ENCODE assay signal across 23 cellular contexts in the genomic region with DNA sequence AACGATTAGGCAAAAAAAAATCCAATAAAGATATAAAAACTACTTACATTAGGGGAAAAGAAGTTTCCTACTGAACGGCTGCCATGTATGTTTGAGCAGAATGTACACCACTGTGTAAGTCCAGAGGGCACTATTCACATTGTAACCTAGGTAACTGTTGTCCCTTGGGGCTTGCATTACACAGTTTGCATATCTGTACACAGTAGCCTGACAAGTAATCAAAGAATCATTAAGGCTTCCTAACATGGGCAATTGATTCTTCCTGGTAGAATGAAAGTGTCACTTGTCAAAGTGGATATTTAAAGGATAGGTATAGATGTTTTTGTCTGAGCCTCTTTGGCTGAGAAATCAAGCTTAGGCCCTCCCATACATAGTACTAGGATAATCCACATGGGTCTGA. TPM values are rescaled to one million over a fixed set of nuclear protein-coding genes. Genes with fewer than 3 reads are reported as not detected.
DNase-seq lines count a peak whose midpoint lies in the region; ATAC-seq, FAIRE-seq and TF ChIP-seq lines count a peak whose summit lies in the region.
"Had no signal": no experiment of that assay in that cellular context is flagged by ENCODE, and none has a peak within 500 bp of the region (broad histone marks: within the 10 kb centered on the region; RNA-seq: fewer than 3 reads in every experiment).

No MANE protein-coding gene starts in this region.

- peaks cover 54 to 86% of the 10 kb centered on the region in 2 donors for H3K4me1 Mint-ChIP-seq in effector memory CD8-positive, alpha-beta T cell (ENCODE audit: low read depth in 2 of 2)
- H3K4me1 Mint-ChIP-seq: WTC11 had no signal

- TF ChIP-seq POLR2A in GM12891 (IDR thresholded peaks at IDR 0.05; ENCODE audit: low read depth, low read length): no peak

- FAIRE-seq in GM12891 (lab: Jason Lieb, UNC) (peak; percentile 65), urothelium cell line (lab: Jason Lieb, UNC) (no peak)
- FAIRE-seq: keratinocyte had no signal

- DNase-seq in GM12891 (ENCODE audit: insufficient read length, low spot score): no peak
- no peak for DNase-seq in effector memory CD8-positive, alpha-beta T cell
- DNase-seq in GM13976 (ENCODE audit: low spot score): no peak
- DNase-seq in urothelium cell line (ENCODE audit: low spot score): no peak
- no peak for DNase-seq in activated CD8-positive, alpha-beta memory T cell treated with anti-CD3 and anti-CD28 coated beads for 24 hours
- DNase-seq in HCEC 1CT: no peak
- DNase-seq: activated CD4-positive, alpha-beta memory T cell treated with anti-CD3 and anti-CD28 coated beads, Interleukin-2, amount 10 ng/mL, durations not matched to agents 7 days and 5 days; activated naive CD4-positive, alpha-beta T cell treated with anti-CD3 and anti-CD28 coated beads, Interleukin-2, amount 50 U/mL, for 16 hours; activated T-cell treated with anti-CD3 and anti-CD28 coated beads, Interleukin-2, amount 50 U/mL, for 4 hours; hippocampal formation; MM.1S; naive thymus-derived CD8-positive, alpha-beta T cell; NCI-H1930; NCI-H510A treated with DMSO at 0.1 percent for 48 hours; PC-9; spleen; T-helper 2 cell; testis had no signal

- H3K27me3 Mint-ChIP-seq in effector memory CD8-positive, alpha-beta T cell: no peaks in the 10 kb centered on the region

- H3K4me3 Mint-ChIP-seq in effector memory CD8-positive, alpha-beta T cell: peak overlapping the region; percentile 75 to 79
- H3K4me3 Mint-ChIP-seq: activated CD4-positive, alpha-beta memory T cell treated with anti-CD3 and anti-CD28 coated beads, Interleukin-2, amount 10 ng/mL, durations not matched to agents 7 days and 5 days; activated T-cell treated with anti-CD3 and anti-CD28 coated beads, Interleukin-2, amount 50 U/mL, for 4 hours; WTC11 had no signal

- TF ChIP-seq CTCF in GM13976 (IDR thresholded peaks at IDR 0.05; ENCODE audit: borderline replicate concordance, control extremely low read depth, extremely low read depth, insufficient read depth, missing control alignments): no peak

- peak overlapping the region; percentile 83 to 92 for H3K27ac Mint-ChIP-seq in effector memory CD8-positive, alpha-beta T cell
- H3K27ac Mint-ChIP-seq: activated CD4-positive, alpha-beta memory T cell treated with anti-CD3 and anti-CD28 coated beads, Interleukin-2, amount 10 ng/mL, durations not matched to agents 7 days and 5 days; WTC11 had no signal

- in situ Hi-C loops in GM13976 (cut with MboI; ENCODE audit: low sequenced_read_pairs, unreplicated experiment): no loop called here

- peaks cover 18 to 24% of the 10 kb centered on the region in 2 donors for H3K9me3 Mint-ChIP-seq in effector memory CD8-positive, alpha-beta T cell

- ATAC-seq in GM18909 (IDR thresholded peaks at IDR 0.05; ENCODE audit: poor library complexity, unreplicated experiment) (peak; percentile 61), HG03342 (IDR thresholded peaks at IDR 0.05; ENCODE audit: unreplicated experiment) (peak; percentile 67)
- ATAC-seq in effector memory CD8-positive, alpha-beta T cell (replicated peaks): no peak
- ATAC-seq: activated T-cell treated with anti-CD3 and anti-CD28 coated beads, Interleukin-2, amount 50 U/mL, for 4 hours; HCT116; naive thymus-derived CD8-positive, alpha-beta T cell; WTC11 had no signal

- H3K36me3 Mint-ChIP-seq in effector memory CD8-positive, alpha-beta T cell (ENCODE audit: insufficient read depth): peaks cover 9% of the 10 kb centered on the region
- H3K36me3 Mint-ChIP-seq: WTC11 had no signal

TF ChIP-seq in GM12891, 5 proteins besides CTCF, POLR2A, EP300 and RAD21:
- TF ChIP-seq PAX5 (IDR thresholded peaks at IDR 0.05; ENCODE audit: insufficient read depth, low read length, severe bottlenecking) (no peak), SPI1 (IDR thresholded peaks at IDR 0.05; ENCODE audit: low read depth, low read length) (no peak), POLR2AphosphoS5 (IDR thresholded peaks at IDR 0.05; ENCODE audit: low read depth, low read length) (no peak), POU2F2 (IDR thresholded peaks at IDR 0.05; ENCODE audit: low read depth, low read length) (no peak), TAF1 (IDR thresholded peaks at IDR 0.05; ENCODE audit: low read depth, low read length) (no peak)

RNA-seq across cellular contexts. Expression of a gene that starts 39.1 kb away (rescaled TPM):
- polyA plus RNA-seq in GM12891 (2012; ENCODE audit: low read depth, missing spikeins): 207 TPM
